1 cellular context compared by ENCODE assay signal in genomic region chr14:86357866-86358265, GRCh38.
TF ChIP-seq lines count a peak whose summit lies in the region.

No MANE protein-coding gene starts in this region.

TF ChIP-seq in GM23338, 12 proteins besides CTCF, POLR2A, EP300 and RAD21 (continued from another document):
- TF ChIP-seq ZNF462 (CRISPR knock-in tag; IDR thresholded peaks at IDR 0.05) (no peak), CREB1 (CRISPR knock-in tag; IDR thresholded peaks at IDR 0.05; ENCODE audit: low read depth) (no peak), STAT1 (IDR thresholded peaks at IDR 0.05; ENCODE audit: unreplicated experiment) (no peak), EZH2phosphoT487 (IDR thresholded peaks at IDR 0.05; ENCODE audit: unreplicated experiment) (no peak), NANOG (IDR thresholded peaks at IDR 0.05; ENCODE audit: borderline replicate concordance) (no peak), EZH2 (IDR thresholded peaks at IDR 0.05; ENCODE audit: low read depth, unreplicated experiment) (no peak), POLR2AphosphoS5 (IDR thresholded peaks at IDR 0.05; ENCODE audit: low read depth) (no peak), ZNF331 (CRISPR knock-in tag; IDR thresholded peaks at IDR 0.05; ENCODE audit: low read depth) (no peak)
- TF ChIP-seq, protein P1, sequence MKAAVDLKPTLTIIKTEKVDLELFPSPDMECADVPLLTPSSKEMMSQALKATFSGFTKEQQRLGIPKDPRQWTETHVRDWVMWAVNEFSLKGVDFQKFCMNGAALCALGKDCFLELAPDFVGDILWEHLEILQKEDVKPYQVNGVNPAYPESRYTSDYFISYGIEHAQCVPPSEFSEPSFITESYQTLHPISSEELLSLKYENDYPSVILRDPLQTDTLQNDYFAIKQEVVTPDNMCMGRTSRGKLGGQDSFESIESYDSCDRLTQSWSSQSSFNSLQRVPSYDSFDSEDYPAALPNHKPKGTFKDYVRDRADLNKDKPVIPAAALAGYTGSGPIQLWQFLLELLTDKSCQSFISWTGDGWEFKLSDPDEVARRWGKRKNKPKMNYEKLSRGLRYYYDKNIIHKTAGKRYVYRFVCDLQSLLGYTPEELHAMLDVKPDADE (IDR thresholded peaks at IDR 0.05) = no peak
TF ChIP-seq in GM23338: peak in this region for 0.
